8 cellular contexts compared by ENCODE assay signal in genomic region chr5:178730940-178731265, GRCh38. TPM values are rescaled to one million over a fixed set of nuclear protein-coding genes. Genes with fewer than 3 reads are reported as not detected.
DNase-seq lines count a peak whose midpoint lies in the region; ATAC-seq lines count a peak whose summit lies in the region.

No MANE protein-coding gene starts in this region.

- peaks cover 10% of the 10 kb centered on the region for H3K4me1 Mint-ChIP-seq in activated CD4-positive, alpha-beta memory T cell treated with anti-CD3 and anti-CD28 coated beads for 36 hours (ENCODE audit: low read depth)

- H3K4me1 ChIP-seq in stomach smooth muscle (ENCODE audit: control insufficient read depth, insufficient read depth, low read length): peaks cover 4% of the 10 kb centered on the region

- H3K9me3 Mint-ChIP-seq in activated CD4-positive, alpha-beta memory T cell treated with anti-CD3 and anti-CD28 coated beads for 36 hours: peaks cover 4% of the 10 kb centered on the region

- no peaks in the 10 kb centered on the region for H3K9me3 ChIP-seq in stomach smooth muscle (ENCODE audit: control insufficient read depth in 2 of 2, low read length in 2 of 2)

- ATAC-seq in HG03039 (IDR thresholded peaks at IDR 0.05; ENCODE audit: unreplicated experiment): no peak
- ATAC-seq in HG03469 (IDR thresholded peaks at IDR 0.05; ENCODE audit: unreplicated experiment): no peak

- peaks cover 9 to 11% of the 10 kb centered on the region in 2 donors for H3K36me3 ChIP-seq in stomach smooth muscle (ENCODE audit: control insufficient read depth in 2 of 2, insufficient read depth in 2 of 2, low read length in 2 of 2)

- POLR2A ChIA-PET in activated CD4-positive, alpha-beta memory T cell treated with anti-CD3 and anti-CD28 coated beads for 36 hours (lab: Charles Lee): interaction anchor here (1.3 kb wide), 1 partner anchor 129 kb away, joined by 8 read pairs; the partner anchor contains the start of gene ZNF354B

- H3K4me3 ChIP-seq in iPS-11a (ENCODE audit: low read depth, low read length) (peak overlapping the region; percentile 66), stomach smooth muscle (ENCODE audit: low read length in 2 of 2) (peak overlapping the region; percentile 73 to 81)

- CTCF ChIA-PET in activated CD4-positive, alpha-beta memory T cell treated with anti-CD3 and anti-CD28 coated beads for 36 hours (lab: Charles Lee): interaction anchor here (1.0 to 1.8 kb wide), 8 partner anchors 12 to 763 kb away, joined by 3 to 17 read pairs (median 4); partner anchors contain the start of genes ZNF354B and ZNF354C

- peaks cover 26% of the 10 kb centered on the region for H3K36me3 Mint-ChIP-seq in activated CD4-positive, alpha-beta memory T cell treated with anti-CD3 and anti-CD28 coated beads for 36 hours

- intact Hi-C loops in activated CD4-positive, alpha-beta memory T cell treated with anti-CD3 and anti-CD28 coated beads for 36 hours (cut with micrococcal nuclease): loop anchor here (1.0 to 2.0 kb wide), 7 partner anchors 104 to 764 kb away; partner anchors contain the start of genes CLK4, ZNF354B, ZNF354C and ZNF879

- H3K9ac ChIP-seq in stomach smooth muscle (ENCODE audit: low read length in 2 of 2): no peak overlapping the region

- peak; percentile 5 for DNase-seq in activated CD4-positive, alpha-beta T cell treated with anti-CD3 and anti-CD28 coated beads for 48 hours
- DNase-seq in activated CD4-positive, alpha-beta T cell treated with anti-CD3 and anti-CD28 coated beads, Interleukin-2, amount 50 U/mL, for 48 hours: no peak
- peak; percentile 19 for DNase-seq in activated CD4-positive, alpha-beta memory T cell treated with anti-CD3 and anti-CD28 coated beads for 36 hours
- no peak for DNase-seq in stimulated activated naive CD4-positive, alpha-beta T cell (lab: John Stamatoyannopoulos, UW)

- H3K27me3 Mint-ChIP-seq in activated CD4-positive, alpha-beta memory T cell treated with anti-CD3 and anti-CD28 coated beads for 36 hours: no peaks in the 10 kb centered on the region

- H3K27ac ChIP-seq in stomach smooth muscle (ENCODE audit: low read length): no peak overlapping the region

- peak overlapping the region; percentile 62 for H3K4me3 Mint-ChIP-seq in activated CD4-positive, alpha-beta memory T cell treated with anti-CD3 and anti-CD28 coated beads for 36 hours

- peak overlapping the region; percentile 19 for H3K27ac Mint-ChIP-seq in activated CD4-positive, alpha-beta memory T cell treated with anti-CD3 and anti-CD28 coated beads for 36 hours

- H3K27me3 ChIP-seq in stomach smooth muscle (ENCODE audit: control insufficient read depth in 1 of 2, insufficient read depth in 2 of 2, low read length in 2 of 2): no peaks in the 10 kb centered on the region

RNA-seq across cellular contexts. Expression of gene ZNF354A, which starts 0.4 kb away (rescaled TPM):
- 10 to 100 TPM; 10.0 to 10.1 TPM for total RNA-seq in activated CD4-positive, alpha-beta memory T cell treated with anti-CD3 and anti-CD28 coated beads for 36 hours

Comparison
In these comparisons a context has a peak if more than half of its experiments do, and no peak if none do; other contexts are left out.
1. DNase-seq: peak in activated CD4-positive, alpha-beta T cell treated with anti-CD3 and anti-CD28 coated beads for 48 hours (single experiment) and activated CD4-positive, alpha-beta memory T cell treated with anti-CD3 and anti-CD28 coated beads for 36 hours (single experiment); none in activated CD4-positive, alpha-beta T cell treated with anti-CD3 and anti-CD28 coated beads, Interleukin-2, amount 50 U/mL, for 48 hours (0 of 2) and stimulated activated naive CD4-positive, alpha-beta T cell (0 of 6).